27 cellular contexts compared by ENCODE assay signal in the genomic region with DNA sequence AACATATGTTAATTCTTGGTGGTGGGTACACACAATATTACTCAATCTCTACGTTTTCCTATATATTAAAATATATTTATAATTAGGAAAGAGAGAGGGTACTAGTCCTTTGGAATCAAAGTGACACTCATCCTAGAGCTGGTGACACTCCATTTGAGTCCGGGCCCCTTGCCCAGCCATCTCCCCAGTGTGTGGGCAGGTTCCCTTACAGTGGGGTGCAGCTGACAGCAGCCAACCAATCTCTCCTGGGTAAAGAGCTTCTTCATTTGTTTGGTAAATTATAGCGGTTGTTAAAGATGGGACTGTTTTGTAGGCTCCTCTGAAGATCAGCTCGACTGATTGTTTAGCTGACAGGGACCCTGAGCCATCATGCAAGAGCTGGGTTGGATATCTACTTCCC.
"Had no signal": no experiment of that assay in that cellular context is flagged by ENCODE, and none has a peak within 500 bp of the region (broad histone marks: within the 10 kb centered on the region; RNA-seq: fewer than 3 reads in every experiment).

No MANE protein-coding gene starts in this region.

- ATAC-seq: effector memory CD8-positive, alpha-beta T cell; esophagus mucosa; gastrocnemius medialis; heart right ventricle; left cardiac atrium; left lung; left ventricle myocardium superior; lower lobe of right lung; mucosa of descending colon had no signal

- H3K27ac ChIP-seq: colonic mucosa, epithelial cell of prostate, esophagus squamous epithelium, gastrocnemius medialis, heart right ventricle, left lung, lower lobe of right lung had no signal

- H3K9me3 Mint-ChIP-seq: dendritic cell treated with granulocyte-macrophage colony-stimulating factor and Interleukin-4, amounts not matched to agents 40 ng/mL and 50 ng/mL, for 4 days; effector memory CD8-positive, alpha-beta T cell; endodermal cell had no signal

- H3K4me1 ChIP-seq: colonic mucosa, gastrocnemius medialis, heart right ventricle, left lung, lower lobe of right lung had no signal

- H3K27ac Mint-ChIP-seq: dendritic cell treated with granulocyte-macrophage colony-stimulating factor and Interleukin-4, amounts not matched to agents 40 ng/mL and 50 ng/mL, for 4 days; effector memory CD8-positive, alpha-beta T cell; endodermal cell; mesothelial cell of epicardium had no signal

- H3K27me3 ChIP-seq: colonic mucosa, esophagus squamous epithelium, gastrocnemius medialis, heart right ventricle, left lung had no signal

- H3K9me3 ChIP-seq: colonic mucosa, esophagus squamous epithelium, gastrocnemius medialis, left lung, lower lobe of right lung, mucosa of descending colon had no signal

- H3K4me3 ChIP-seq: colonic mucosa, esophagus squamous epithelium, gastrocnemius medialis, heart right ventricle, left lung, lower lobe of right lung, mucosa of descending colon had no signal

- H3K4me3 Mint-ChIP-seq: dendritic cell treated with granulocyte-macrophage colony-stimulating factor and Interleukin-4, amounts not matched to agents 40 ng/mL and 50 ng/mL, for 4 days; effector memory CD8-positive, alpha-beta T cell; endodermal cell; mesothelial cell of epicardium had no signal

- H3K36me3 ChIP-seq: colonic mucosa, esophagus squamous epithelium, gastrocnemius medialis, heart right ventricle, left lung, lower lobe of right lung had no signal

- H3K27me3 Mint-ChIP-seq: dendritic cell treated with granulocyte-macrophage colony-stimulating factor and Interleukin-4, amounts not matched to agents 40 ng/mL and 50 ng/mL, for 4 days had no signal

- FAIRE-seq: endometrium, islet of Langerhans, keratinocyte had no signal

- DNase-seq: colonic mucosa; cortex of kidney; effector CD8-positive, alpha-beta T cell; effector memory CD8-positive, alpha-beta T cell; endodermal cell; erythroblast; esophagus squamous epithelium; foreskin fibroblast; foreskin melanocyte; gastrocnemius medialis; glutamatergic neuron; head of caudate nucleus; heart right ventricle; hippocampal formation; left cardiac atrium; left ventricle myocardium superior; lower lobe of right lung; mesenchymal stem cell; mucosa of descending colon had no signal
